In the genomic region with DNA sequence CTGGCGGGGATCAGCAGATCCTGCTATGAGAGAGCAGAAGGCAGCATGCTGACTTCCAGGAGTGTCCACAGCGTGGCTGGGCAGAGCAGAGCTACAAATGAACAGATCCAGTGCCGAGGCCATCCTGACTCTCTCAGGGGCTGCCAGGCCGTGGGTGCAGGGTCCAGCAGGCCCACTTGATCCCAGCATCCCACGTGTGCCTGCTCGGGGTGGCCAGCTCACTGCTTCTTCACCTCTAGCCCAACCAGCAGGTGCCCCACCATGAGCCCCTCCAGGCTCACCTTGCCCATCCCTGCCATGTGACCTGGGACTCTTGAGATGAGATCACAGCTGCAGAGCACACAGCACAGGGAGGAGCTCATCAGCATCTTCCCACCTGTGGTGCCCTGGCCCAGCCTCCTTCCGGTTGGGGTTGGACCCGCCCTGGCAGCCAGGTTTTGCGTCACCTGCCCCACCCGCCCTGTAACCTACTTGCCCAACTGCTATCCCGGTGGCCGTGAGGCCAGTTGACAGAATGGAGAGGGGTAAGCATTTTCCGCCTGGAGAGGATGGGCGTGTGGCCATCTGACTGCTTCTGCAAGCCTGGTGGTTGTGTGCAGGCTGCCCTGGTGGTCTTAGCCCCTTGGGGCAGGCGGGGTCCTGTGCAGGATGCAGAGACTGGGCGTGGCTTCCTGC, we compare ENCODE assay signal across 1 cellular context.
TF ChIP-seq lines count a peak whose summit lies in the region.

No MANE protein-coding gene starts in this region.

TF ChIP-seq in K562, 482 proteins besides CTCF, POLR2A, EP300 and RAD21 (continued from another document and continues in another):
- TF ChIP-seq, protein P1, sequence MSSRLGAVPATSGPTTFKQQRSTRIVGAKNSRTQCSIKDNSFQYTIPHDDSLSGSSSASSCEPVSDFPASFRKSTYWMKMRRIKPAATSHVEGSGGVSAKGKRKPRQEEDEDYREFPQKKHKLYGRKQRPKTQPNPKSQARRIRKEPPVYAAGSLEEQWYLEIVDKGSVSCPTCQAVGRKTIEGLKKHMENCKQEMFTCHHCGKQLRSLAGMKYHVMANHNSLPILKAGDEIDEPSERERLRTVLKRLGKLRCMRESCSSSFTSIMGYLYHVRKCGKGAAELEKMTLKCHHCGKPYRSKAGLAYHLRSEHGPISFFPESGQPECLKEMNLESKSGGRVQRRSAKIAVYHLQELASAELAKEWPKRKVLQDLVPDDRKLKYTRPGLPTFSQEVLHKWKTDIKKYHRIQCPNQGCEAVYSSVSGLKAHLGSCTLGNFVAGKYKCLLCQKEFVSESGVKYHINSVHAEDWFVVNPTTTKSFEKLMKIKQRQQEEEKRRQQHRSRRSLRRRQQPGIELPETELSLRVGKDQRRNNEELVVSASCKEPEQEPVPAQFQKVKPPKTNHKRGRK (tag; IDR thresholded peaks at IDR 0.05) = no peak
- TF ChIP-seq POLR2AphosphoS2 (IDR thresholded peaks at IDR 0.05; ENCODE audit: low read length) (peak; percentile 27; the same call in 1 of the 2 replicates), CHCHD3 (CRISPR knock-in tag; IDR thresholded peaks at IDR 0.05) (no peak), WHSC1 (IDR thresholded peaks at IDR 0.05; ENCODE audit: low read length) (peak; percentile 93), ZFP1 (CRISPR knock-in tag; IDR thresholded peaks at IDR 0.05) (no peak), HNRNPL (IDR thresholded peaks at IDR 0.05; ENCODE audit: low read depth, low read length) (no peak), SMC3 (conservative IDR thresholded peaks at IDR 0.05; ENCODE audit: insufficient read depth, low read depth, low read length) (no peak), MYC (IDR thresholded peaks at IDR 0.05; ENCODE audit: low read depth, low read length) (no peak), MYC (CRISPR knock-in tag; IDR thresholded peaks at IDR 0.05; ENCODE audit: borderline replicate concordance, low read depth) (no peak), GABPB1 (CRISPR knock-in tag; IDR thresholded peaks at IDR 0.05) (no peak), RFX5 (IDR thresholded peaks at IDR 0.05; ENCODE audit: low read depth, low read length) (no peak), ZNF77 (CRISPR knock-in tag; IDR thresholded peaks at IDR 0.05) (0 out of 2 replicates have a peak, but pooled peaks have one; percentile 15), KAT2B (IDR thresholded peaks at IDR 0.05; ENCODE audit: low read depth, low read length) (no peak), ZNF431 (CRISPR knock-in tag; IDR thresholded peaks at IDR 0.05) (no peak), TAF7 (tag; IDR thresholded peaks at IDR 0.05) (no peak), ZNF695 (CRISPR knock-in tag; IDR thresholded peaks at IDR 0.05) (no peak), ZNF699 (CRISPR knock-in tag; IDR thresholded peaks at IDR 0.05; ENCODE audit: insufficient replicate concordance) (no peak), NFE2L1 (tag; IDR thresholded peaks at IDR 0.05; ENCODE audit: borderline replicate concordance, low read depth) (no peak), OTX1 (CRISPR knock-in tag; IDR thresholded peaks at IDR 0.05) (no peak), CEBPG (CRISPR knock-in tag; IDR thresholded peaks at IDR 0.05) (no peak), CEBPG (tag; conservative IDR thresholded peaks at IDR 0.05 in 1 of 2, IDR thresholded peaks at IDR 0.05 in 1 of 2) (no peak), NRF1 (conservative IDR thresholded peaks at IDR 0.05 in 1 of 2, IDR thresholded peaks at IDR 0.05 in 1 of 2) (no peak), MIER1 (IDR thresholded peaks at IDR 0.05; ENCODE audit: low read depth) (no peak), CC2D1A (IDR thresholded peaks at IDR 0.05) (no peak), PURB (CRISPR knock-in tag; IDR thresholded peaks at IDR 0.05; ENCODE audit: low read depth) (no peak), TEAD1 (CRISPR knock-in tag; IDR thresholded peaks at IDR 0.05) (no peak), SPI1 (IDR thresholded peaks at IDR 0.05; ENCODE audit: borderline replicate concordance, low read depth, low read length) (0 out of 2 replicates have a peak, but pooled peaks have one; percentile 0), PHF21A (IDR thresholded peaks at IDR 0.05; ENCODE audit: borderline replicate concordance, low read depth) (no peak), SMAD4 (CRISPR knock-in tag; conservative IDR thresholded peaks at IDR 0.05) (no peak), SRSF7 (optimal IDR thresholded peaks at IDR 0.05; ENCODE audit: low read depth, low read length) (no peak), MAFG (tag; conservative IDR thresholded peaks at IDR 0.05) (no peak)
- TF ChIP-seq, protein P2, sequence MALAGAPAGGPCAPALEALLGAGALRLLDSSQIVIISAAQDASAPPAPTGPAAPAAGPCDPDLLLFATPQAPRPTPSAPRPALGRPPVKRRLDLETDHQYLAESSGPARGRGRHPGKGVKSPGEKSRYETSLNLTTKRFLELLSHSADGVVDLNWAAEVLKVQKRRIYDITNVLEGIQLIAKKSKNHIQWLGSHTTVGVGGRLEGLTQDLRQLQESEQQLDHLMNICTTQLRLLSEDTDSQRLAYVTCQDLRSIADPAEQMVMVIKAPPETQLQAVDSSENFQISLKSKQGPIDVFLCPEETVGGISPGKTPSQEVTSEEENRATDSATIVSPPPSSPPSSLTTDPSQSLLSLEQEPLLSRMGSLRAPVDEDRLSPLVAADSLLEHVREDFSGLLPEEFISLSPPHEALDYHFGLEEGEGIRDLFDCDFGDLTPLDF (CRISPR knock-in tag; IDR thresholded peaks at IDR 0.05) = no peak; the same call in 1 of the 2 replicates
- TF ChIP-seq, protein P3, sequence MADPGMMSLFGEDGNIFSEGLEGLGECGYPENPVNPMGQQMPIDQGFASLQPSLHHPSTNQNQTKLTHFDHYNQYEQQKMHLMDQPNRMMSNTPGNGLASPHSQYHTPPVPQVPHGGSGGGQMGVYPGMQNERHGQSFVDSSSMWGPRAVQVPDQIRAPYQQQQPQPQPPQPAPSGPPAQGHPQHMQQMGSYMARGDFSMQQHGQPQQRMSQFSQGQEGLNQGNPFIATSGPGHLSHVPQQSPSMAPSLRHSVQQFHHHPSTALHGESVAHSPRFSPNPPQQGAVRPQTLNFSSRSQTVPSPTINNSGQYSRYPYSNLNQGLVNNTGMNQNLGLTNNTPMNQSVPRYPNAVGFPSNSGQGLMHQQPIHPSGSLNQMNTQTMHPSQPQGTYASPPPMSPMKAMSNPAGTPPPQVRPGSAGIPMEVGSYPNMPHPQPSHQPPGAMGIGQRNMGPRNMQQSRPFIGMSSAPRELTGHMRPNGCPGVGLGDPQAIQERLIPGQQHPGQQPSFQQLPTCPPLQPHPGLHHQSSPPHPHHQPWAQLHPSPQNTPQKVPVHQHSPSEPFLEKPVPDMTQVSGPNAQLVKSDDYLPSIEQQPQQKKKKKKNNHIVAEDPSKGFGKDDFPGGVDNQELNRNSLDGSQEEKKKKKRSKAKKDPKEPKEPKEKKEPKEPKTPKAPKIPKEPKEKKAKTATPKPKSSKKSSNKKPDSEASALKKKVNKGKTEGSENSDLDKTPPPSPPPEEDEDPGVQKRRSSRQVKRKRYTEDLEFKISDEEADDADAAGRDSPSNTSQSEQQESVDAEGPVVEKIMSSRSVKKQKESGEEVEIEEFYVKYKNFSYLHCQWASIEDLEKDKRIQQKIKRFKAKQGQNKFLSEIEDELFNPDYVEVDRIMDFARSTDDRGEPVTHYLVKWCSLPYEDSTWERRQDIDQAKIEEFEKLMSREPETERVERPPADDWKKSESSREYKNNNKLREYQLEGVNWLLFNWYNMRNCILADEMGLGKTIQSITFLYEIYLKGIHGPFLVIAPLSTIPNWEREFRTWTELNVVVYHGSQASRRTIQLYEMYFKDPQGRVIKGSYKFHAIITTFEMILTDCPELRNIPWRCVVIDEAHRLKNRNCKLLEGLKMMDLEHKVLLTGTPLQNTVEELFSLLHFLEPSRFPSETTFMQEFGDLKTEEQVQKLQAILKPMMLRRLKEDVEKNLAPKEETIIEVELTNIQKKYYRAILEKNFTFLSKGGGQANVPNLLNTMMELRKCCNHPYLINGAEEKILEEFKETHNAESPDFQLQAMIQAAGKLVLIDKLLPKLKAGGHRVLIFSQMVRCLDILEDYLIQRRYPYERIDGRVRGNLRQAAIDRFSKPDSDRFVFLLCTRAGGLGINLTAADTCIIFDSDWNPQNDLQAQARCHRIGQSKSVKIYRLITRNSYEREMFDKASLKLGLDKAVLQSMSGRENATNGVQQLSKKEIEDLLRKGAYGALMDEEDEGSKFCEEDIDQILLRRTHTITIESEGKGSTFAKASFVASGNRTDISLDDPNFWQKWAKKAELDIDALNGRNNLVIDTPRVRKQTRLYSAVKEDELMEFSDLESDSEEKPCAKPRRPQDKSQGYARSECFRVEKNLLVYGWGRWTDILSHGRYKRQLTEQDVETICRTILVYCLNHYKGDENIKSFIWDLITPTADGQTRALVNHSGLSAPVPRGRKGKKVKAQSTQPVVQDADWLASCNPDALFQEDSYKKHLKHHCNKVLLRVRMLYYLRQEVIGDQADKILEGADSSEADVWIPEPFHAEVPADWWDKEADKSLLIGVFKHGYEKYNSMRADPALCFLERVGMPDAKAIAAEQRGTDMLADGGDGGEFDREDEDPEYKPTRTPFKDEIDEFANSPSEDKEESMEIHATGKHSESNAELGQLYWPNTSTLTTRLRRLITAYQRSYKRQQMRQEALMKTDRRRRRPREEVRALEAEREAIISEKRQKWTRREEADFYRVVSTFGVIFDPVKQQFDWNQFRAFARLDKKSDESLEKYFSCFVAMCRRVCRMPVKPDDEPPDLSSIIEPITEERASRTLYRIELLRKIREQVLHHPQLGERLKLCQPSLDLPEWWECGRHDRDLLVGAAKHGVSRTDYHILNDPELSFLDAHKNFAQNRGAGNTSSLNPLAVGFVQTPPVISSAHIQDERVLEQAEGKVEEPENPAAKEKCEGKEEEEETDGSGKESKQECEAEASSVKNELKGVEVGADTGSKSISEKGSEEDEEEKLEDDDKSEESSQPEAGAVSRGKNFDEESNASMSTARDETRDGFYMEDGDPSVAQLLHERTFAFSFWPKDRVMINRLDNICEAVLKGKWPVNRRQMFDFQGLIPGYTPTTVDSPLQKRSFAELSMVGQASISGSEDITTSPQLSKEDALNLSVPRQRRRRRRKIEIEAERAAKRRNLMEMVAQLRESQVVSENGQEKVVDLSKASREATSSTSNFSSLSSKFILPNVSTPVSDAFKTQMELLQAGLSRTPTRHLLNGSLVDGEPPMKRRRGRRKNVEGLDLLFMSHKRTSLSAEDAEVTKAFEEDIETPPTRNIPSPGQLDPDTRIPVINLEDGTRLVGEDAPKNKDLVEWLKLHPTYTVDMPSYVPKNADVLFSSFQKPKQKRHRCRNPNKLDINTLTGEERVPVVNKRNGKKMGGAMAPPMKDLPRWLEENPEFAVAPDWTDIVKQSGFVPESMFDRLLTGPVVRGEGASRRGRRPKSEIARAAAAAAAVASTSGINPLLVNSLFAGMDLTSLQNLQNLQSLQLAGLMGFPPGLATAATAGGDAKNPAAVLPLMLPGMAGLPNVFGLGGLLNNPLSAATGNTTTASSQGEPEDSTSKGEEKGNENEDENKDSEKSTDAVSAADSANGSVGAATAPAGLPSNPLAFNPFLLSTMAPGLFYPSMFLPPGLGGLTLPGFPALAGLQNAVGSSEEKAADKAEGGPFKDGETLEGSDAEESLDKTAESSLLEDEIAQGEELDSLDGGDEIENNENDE (IDR thresholded peaks at IDR 0.05; ENCODE audit: low read depth, low read length) = peak; percentile 28
- TF ChIP-seq, protein P4, sequence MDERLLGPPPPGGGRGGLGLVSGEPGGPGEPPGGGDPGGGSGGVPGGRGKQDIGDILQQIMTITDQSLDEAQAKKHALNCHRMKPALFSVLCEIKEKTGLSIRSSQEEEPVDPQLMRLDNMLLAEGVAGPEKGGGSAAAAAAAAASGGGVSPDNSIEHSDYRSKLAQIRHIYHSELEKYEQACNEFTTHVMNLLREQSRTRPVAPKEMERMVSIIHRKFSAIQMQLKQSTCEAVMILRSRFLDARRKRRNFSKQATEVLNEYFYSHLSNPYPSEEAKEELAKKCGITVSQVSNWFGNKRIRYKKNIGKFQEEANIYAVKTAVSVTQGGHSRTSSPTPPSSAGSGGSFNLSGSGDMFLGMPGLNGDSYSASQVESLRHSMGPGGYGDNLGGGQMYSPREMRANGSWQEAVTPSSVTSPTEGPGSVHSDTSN (CRISPR knock-in tag; IDR thresholded peaks at IDR 0.05; ENCODE audit: low read depth) = no peak
- TF ChIP-seq, protein P4 (tag; conservative IDR thresholded peaks at IDR 0.05; ENCODE audit: low read depth) = no peak
- TF ChIP-seq, protein P5, sequence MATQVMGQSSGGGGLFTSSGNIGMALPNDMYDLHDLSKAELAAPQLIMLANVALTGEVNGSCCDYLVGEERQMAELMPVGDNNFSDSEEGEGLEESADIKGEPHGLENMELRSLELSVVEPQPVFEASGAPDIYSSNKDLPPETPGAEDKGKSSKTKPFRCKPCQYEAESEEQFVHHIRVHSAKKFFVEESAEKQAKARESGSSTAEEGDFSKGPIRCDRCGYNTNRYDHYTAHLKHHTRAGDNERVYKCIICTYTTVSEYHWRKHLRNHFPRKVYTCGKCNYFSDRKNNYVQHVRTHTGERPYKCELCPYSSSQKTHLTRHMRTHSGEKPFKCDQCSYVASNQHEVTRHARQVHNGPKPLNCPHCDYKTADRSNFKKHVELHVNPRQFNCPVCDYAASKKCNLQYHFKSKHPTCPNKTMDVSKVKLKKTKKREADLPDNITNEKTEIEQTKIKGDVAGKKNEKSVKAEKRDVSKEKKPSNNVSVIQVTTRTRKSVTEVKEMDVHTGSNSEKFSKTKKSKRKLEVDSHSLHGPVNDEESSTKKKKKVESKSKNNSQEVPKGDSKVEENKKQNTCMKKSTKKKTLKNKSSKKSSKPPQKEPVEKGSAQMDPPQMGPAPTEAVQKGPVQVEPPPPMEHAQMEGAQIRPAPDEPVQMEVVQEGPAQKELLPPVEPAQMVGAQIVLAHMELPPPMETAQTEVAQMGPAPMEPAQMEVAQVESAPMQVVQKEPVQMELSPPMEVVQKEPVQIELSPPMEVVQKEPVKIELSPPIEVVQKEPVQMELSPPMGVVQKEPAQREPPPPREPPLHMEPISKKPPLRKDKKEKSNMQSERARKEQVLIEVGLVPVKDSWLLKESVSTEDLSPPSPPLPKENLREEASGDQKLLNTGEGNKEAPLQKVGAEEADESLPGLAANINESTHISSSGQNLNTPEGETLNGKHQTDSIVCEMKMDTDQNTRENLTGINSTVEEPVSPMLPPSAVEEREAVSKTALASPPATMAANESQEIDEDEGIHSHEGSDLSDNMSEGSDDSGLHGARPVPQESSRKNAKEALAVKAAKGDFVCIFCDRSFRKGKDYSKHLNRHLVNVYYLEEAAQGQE (CRISPR knock-in tag; IDR thresholded peaks at IDR 0.05; ENCODE audit: low read depth) = 0 out of 2 replicates have a peak, but pooled peaks have one; percentile 25
- TF ChIP-seq, protein P6, sequence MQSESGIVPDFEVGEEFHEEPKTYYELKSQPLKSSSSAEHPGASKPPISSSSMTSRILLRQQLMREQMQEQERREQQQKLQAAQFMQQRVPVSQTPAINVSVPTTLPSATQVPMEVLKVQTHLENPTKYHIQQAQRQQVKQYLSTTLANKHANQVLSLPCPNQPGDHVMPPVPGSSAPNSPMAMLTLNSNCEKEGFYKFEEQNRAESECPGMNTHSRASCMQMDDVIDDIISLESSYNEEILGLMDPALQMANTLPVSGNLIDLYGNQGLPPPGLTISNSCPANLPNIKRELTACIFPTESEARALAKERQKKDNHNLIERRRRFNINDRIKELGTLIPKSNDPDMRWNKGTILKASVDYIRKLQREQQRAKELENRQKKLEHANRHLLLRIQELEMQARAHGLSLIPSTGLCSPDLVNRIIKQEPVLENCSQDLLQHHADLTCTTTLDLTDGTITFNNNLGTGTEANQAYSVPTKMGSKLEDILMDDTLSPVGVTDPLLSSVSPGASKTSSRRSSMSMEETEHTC (IDR thresholded peaks at IDR 0.05) = no peak
